ENCODE assay signal across 8 cellular contexts in genomic region chr10:80454526-80455460, GRCh38. TPM values are rescaled to one million over a fixed set of nuclear protein-coding genes. Genes with fewer than 3 reads are reported as not detected.
DNase-seq lines count a peak whose midpoint lies in the region; ATAC-seq, FAIRE-seq and TF ChIP-seq lines count a peak whose summit lies in the region.

No MANE protein-coding gene starts in this region.

- no peaks in the 10 kb centered on the region for H3K27me3 Mint-ChIP-seq in type B pancreatic cell

- no peak for TF ChIP-seq CTCF in RWPE1 (conservative IDR thresholded peaks at IDR 0.05; ENCODE audit: low read depth)
- TF ChIP-seq CTCF in type B pancreatic cell (conservative IDR thresholded peaks at IDR 0.05): no peak
- TF ChIP-seq CTCF in D721Med (IDR thresholded peaks at IDR 0.05; ENCODE audit: insufficient read depth, missing control alignments): no peak

- CTCF ChIA-PET in RWPE1 (lab: Yijun Ruan, JAX): interaction anchor here (0.7 to 6.0 kb wide), 4 partner anchors 10 to 50 kb away, joined by 3 to 41 read pairs (median 10); no protein-coding TSS in a partner anchor

- H3K36me3 Mint-ChIP-seq in type B pancreatic cell: peaks cover 9% of the 10 kb centered on the region

- H3K4me1 Mint-ChIP-seq in type B pancreatic cell (ENCODE audit: unreplicated experiment): peaks cover 30% of the 10 kb centered on the region

- H3K27ac Mint-ChIP-seq in type B pancreatic cell: peak overlapping the region; percentile 96

- peak overlapping the region; percentile 99 for H3K4me3 Mint-ChIP-seq in type B pancreatic cell

- peak overlapping the region; percentile 97 for H3K27ac ChIP-seq in RWPE1

- H3K9me3 Mint-ChIP-seq in type B pancreatic cell: no peaks in the 10 kb centered on the region

- FAIRE-seq in D721Med (lab: Jason Lieb, UNC): no peak

- POLR2A ChIA-PET in RWPE1 (lab: Yijun Ruan, JAX; ENCODE audit: low non-redundant PET): no interaction called here

- ATAC-seq in GM18519 (IDR thresholded peaks at IDR 0.05; ENCODE audit: low FRiP score, unreplicated experiment) (peak; percentile 10), HG03025 (IDR thresholded peaks at IDR 0.05; ENCODE audit: low FRiP score, unreplicated experiment) (peak; percentile 22)

- peak; percentile 63 for DNase-seq in AG08396 (ENCODE audit: low spot score)
- no peak for DNase-seq in RWPE1 (ENCODE audit: low spot score)
- DNase-seq in dermis blood vessel endothelial cell: peak; percentile 59
- DNase-seq in lung microvascular endothelial cell (ENCODE audit: low read depth in 2 of 2): peak; percentile 55 to 66
- no peak for DNase-seq in type B pancreatic cell (ENCODE audit: extremely low spot score, unreplicated experiment)
- no peak for DNase-seq in D721Med (ENCODE audit: insufficient read length, low spot score)

RNA-seq across cellular contexts. Expression of gene TSPAN14, which starts 0.7 kb away (rescaled TPM):
- total RNA-seq in dermis blood vessel endothelial cell: 91.0 and 148 TPM in 2 replicates
- 35.7 and 60.9 TPM in 2 replicates for total RNA-seq in lung microvascular endothelial cell
- 111 and 159 TPM in 2 replicates for total RNA-seq in type B pancreatic cell (ENCODE audit: low replicate concordance)

RNA-seq across cellular contexts. Expression of gene PRXL2A, which starts 46.4 kb away (rescaled TPM):
- 343 and 346 TPM in 2 replicates for total RNA-seq in dermis blood vessel endothelial cell
- 92.8 and 195 TPM in 2 replicates for total RNA-seq in lung microvascular endothelial cell
- total RNA-seq in type B pancreatic cell (ENCODE audit: low replicate concordance): 73.5 and 89.2 TPM in 2 replicates

Comparison
In these comparisons a context has a peak if more than half of its experiments do, and no peak if none do; other contexts are left out.
1. DNase-seq: peak in AG08396 (single experiment), dermis blood vessel endothelial cell (single experiment) and lung microvascular endothelial cell (2 of 2); none in RWPE1 (single experiment), type B pancreatic cell (single experiment) and D721Med (single experiment).